Comparison of ENCODE assay signal across 13 cellular contexts in genomic region chr2:203737360-203737759, GRCh38. TPM values are rescaled to one million over a fixed set of nuclear protein-coding genes. Genes with fewer than 3 reads are reported as not detected.
DNase-seq lines count a peak whose midpoint lies in the region; ATAC-seq and TF ChIP-seq lines count a peak whose summit lies in the region.
"Had no signal": no experiment of that assay in that cellular context is flagged by ENCODE, and none has a peak within 500 bp of the region (broad histone marks: within the 10 kb centered on the region; RNA-seq: fewer than 3 reads in every experiment).

No MANE protein-coding gene starts in this region.

- peaks cover 77% of the 10 kb centered on the region for H3K4me1 ChIP-seq in effector memory CD4-positive, alpha-beta T cell (ENCODE audit: control insufficient read depth, insufficient read depth, low read length, poor library complexity, severe bottlenecking)

- in situ Hi-C loops in GM13976 (cut with MboI; ENCODE audit: low sequenced_read_pairs, unreplicated experiment): no loop called here

- TF ChIP-seq CTCF in GM13976 (IDR thresholded peaks at IDR 0.05; ENCODE audit: borderline replicate concordance, control extremely low read depth, extremely low read depth, insufficient read depth, missing control alignments) (no peak), GM20000 (IDR thresholded peaks at IDR 0.05; ENCODE audit: extremely low read depth, missing control alignments) (no peak)

- peaks cover 43% of the 10 kb centered on the region for H3K36me3 ChIP-seq in effector memory CD4-positive, alpha-beta T cell (ENCODE audit: control insufficient read depth, insufficient read depth, low read length)

- H3K4me3 ChIP-seq in effector memory CD4-positive, alpha-beta T cell (ENCODE audit: insufficient read depth, low read depth, low read length, poor library complexity, severe bottlenecking): no peak overlapping the region

- H3K27ac ChIP-seq in effector memory CD4-positive, alpha-beta T cell (ENCODE audit: insufficient read depth, low read length, poor library complexity, severe bottlenecking): peak overlapping the region; percentile 80

- peak; percentile 63 for ATAC-seq in HG03558 (IDR thresholded peaks at IDR 0.05; ENCODE audit: extremely low read depth, unreplicated experiment)

- peak; percentile 31 for DNase-seq in GM13976 (ENCODE audit: low spot score)
- DNase-seq in GM20000 (ENCODE audit: low spot score): peak; percentile 32
- no peak for DNase-seq in effector memory CD4-positive, alpha-beta T cell
- no peak for DNase-seq in SKM-1 (lab: John Stamatoyannopoulos, UW; ENCODE audit: unreplicated experiment)
- no peak for DNase-seq in nucleus accumbens (lab: John Stamatoyannopoulos, UW)
- DNase-seq in SIG-M5 treated with dmso at 0.1 percent for 504 hours (lab: John Stamatoyannopoulos, UW; ENCODE audit: unreplicated experiment): no peak
- no peak for DNase-seq in occipital lobe (lab: John Stamatoyannopoulos, UW)
- DNase-seq: COR-L47; NCI-H1694; stimulated activated CD4-positive, alpha-beta T cell treated with anti-CD3 and anti-CD28 coated beads, Interleukin-4, amount 100 ng/mL, for 4 hours; substantia nigra had no signal

- H3K27me3 ChIP-seq in effector memory CD4-positive, alpha-beta T cell (replicated peaks; ENCODE audit: control insufficient read depth, insufficient read depth, low read length, poor library complexity, severe bottlenecking): no peaks in the 10 kb centered on the region

- H3K9me3 ChIP-seq in effector memory CD4-positive, alpha-beta T cell (ENCODE audit: control insufficient read depth, low read length): no peaks in the 10 kb centered on the region

RNA-seq across cellular contexts. Expression of gene CD28, which starts 30.9 kb away (rescaled TPM):
- total RNA-seq in occipital lobe: 0.78 TPM
- total RNA-seq: epithelial cell of proximal tubule had no signal

Comparison
In these comparisons a context has a peak if more than half of its experiments do, and no peak if none do; other contexts are left out.
1. DNase-seq: peak in GM13976 (single experiment) and GM20000 (single experiment); none in effector memory CD4-positive, alpha-beta T cell (0 of 3), SKM-1 (single experiment), nucleus accumbens (0 of 56), SIG-M5 treated with dmso at 0.1 percent for 504 hours (single experiment) and occipital lobe (single experiment).